9 cellular contexts compared by ENCODE assay signal in genomic region chr2:217142649-217143266, GRCh38.
DNase-seq lines count a peak whose midpoint lies in the region; ATAC-seq and TF ChIP-seq lines count a peak whose summit lies in the region.
"Had no signal": no experiment of that assay in that cellular context is flagged by ENCODE, and none has a peak within 500 bp of the region (broad histone marks: within the 10 kb centered on the region; RNA-seq: fewer than 3 reads in every experiment).

No MANE protein-coding gene starts in this region.

- no peaks in the 10 kb centered on the region for H3K4me1 Mint-ChIP-seq in stimulated activated effector memory CD8-positive, alpha-beta T cell treated with anti-CD3 and anti-CD28 coated beads, Interleukin-12 subunit alpha, Interleukin-12 subunit beta, amount 100 ng/mL, for 72 hours
- H3K4me1 Mint-ChIP-seq: activated naive CD4-positive, alpha-beta T cell treated with anti-CD3 and anti-CD28 coated beads, Interleukin-2, amount 50 U/mL, for 24 hours had no signal

- WGBS in right cardiac atrium: 79% methylated on average over 3 of the region's 3 CpGs

- H3K27ac Mint-ChIP-seq in stimulated activated effector memory CD8-positive, alpha-beta T cell treated with anti-CD3 and anti-CD28 coated beads, Interleukin-12 subunit alpha, Interleukin-12 subunit beta, amount 100 ng/mL, for 72 hours: no peak overlapping the region
- H3K27ac Mint-ChIP-seq: activated naive CD4-positive, alpha-beta T cell treated with anti-CD3 and anti-CD28 coated beads, Interleukin-2, amount 50 U/mL, for 24 hours had no signal

- H3K9me3 ChIP-seq in left ventricle myocardium inferior (replicated peaks): peaks cover 54% of the 10 kb centered on the region
- no peaks in the 10 kb centered on the region for H3K9me3 ChIP-seq in right cardiac atrium (ENCODE audit: control insufficient read depth, low read length)
- H3K9me3 ChIP-seq in tibial artery: peaks cover 4 to 29% (median 5%) of the 10 kb centered on the region in 3 donors

- H3K4me3 Mint-ChIP-seq in stimulated activated effector memory CD8-positive, alpha-beta T cell treated with anti-CD3 and anti-CD28 coated beads, Interleukin-12 subunit alpha, Interleukin-12 subunit beta, amount 100 ng/mL, for 72 hours: no peak overlapping the region
- H3K4me3 Mint-ChIP-seq: activated naive CD4-positive, alpha-beta T cell treated with anti-CD3 and anti-CD28 coated beads, Interleukin-2, amount 50 U/mL, for 24 hours had no signal

- H3K36me3 ChIP-seq in left ventricle myocardium inferior: no peaks in the 10 kb centered on the region
- no peaks in the 10 kb centered on the region for H3K36me3 ChIP-seq in tibial artery

- DNase-seq in left ventricle myocardium inferior (no peak), right cardiac atrium (no peak), NCI-H1694 treated with DMSO at 0.1 percent for 48 hours (lab: John Stamatoyannopoulos, UW) (peak; percentile 13), dermis microvascular lymphatic vessel endothelial cell (ENCODE audit: low read depth in 2 of 2) (peak; percentile 14 to 53), tibial artery (no peak), activated gamma-delta T cell (lab: John Stamatoyannopoulos, UW) (no peak)
- DNase-seq in stimulated activated effector memory CD8-positive, alpha-beta T cell treated with anti-CD3 and anti-CD28 coated beads, Interleukin-12 subunit alpha, Interleukin-12 subunit beta, amount 100 ng/mL, for 72 hours (ENCODE audit: low spot score in 2 of 2): no peak

- H3K27ac ChIP-seq in left ventricle myocardium inferior (replicated peaks) (no peak overlapping the region), right cardiac atrium (ENCODE audit: low read length) (no peak overlapping the region), tibial artery (no peak overlapping the region)

- intact Hi-C loops in left ventricle myocardium inferior (cut with micrococcal nuclease): no loop called here
- intact Hi-C loops in right cardiac atrium (cut with DNase I): no loop called here
- intact Hi-C loops in tibial artery (cut with DNase I; ENCODE audit: low total_unique reads): no loop called here

- H3K9me3 Mint-ChIP-seq in stimulated activated effector memory CD8-positive, alpha-beta T cell treated with anti-CD3 and anti-CD28 coated beads, Interleukin-12 subunit alpha, Interleukin-12 subunit beta, amount 100 ng/mL, for 72 hours: peaks cover 23% of the 10 kb centered on the region

- H3K27me3 ChIP-seq in left ventricle myocardium inferior (ENCODE audit: low read depth) (no peaks in the 10 kb centered on the region), right cardiac atrium (ENCODE audit: control insufficient read depth, insufficient read depth) (no peaks in the 10 kb centered on the region), tibial artery (no peaks in the 10 kb centered on the region)

- H3K4me1 ChIP-seq in left ventricle myocardium inferior (no peaks in the 10 kb centered on the region), right cardiac atrium (ENCODE audit: control insufficient read depth, insufficient read depth, low read length) (no peaks in the 10 kb centered on the region), tibial artery (no peaks in the 10 kb centered on the region)

- peak; percentile 55 for TF ChIP-seq CTCF in left ventricle myocardium inferior (IDR thresholded peaks at IDR 0.05; ENCODE audit: borderline replicate concordance)
- TF ChIP-seq CTCF in tibial artery (IDR thresholded peaks at IDR 0.05): peak; percentile 9 to 20

- no peaks in the 10 kb centered on the region for H3K36me3 Mint-ChIP-seq in stimulated activated effector memory CD8-positive, alpha-beta T cell treated with anti-CD3 and anti-CD28 coated beads, Interleukin-12 subunit alpha, Interleukin-12 subunit beta, amount 100 ng/mL, for 72 hours

- no peak for ATAC-seq in right cardiac atrium
- no peak for ATAC-seq in stimulated activated effector memory CD8-positive, alpha-beta T cell treated with anti-CD3 and anti-CD28 coated beads, Interleukin-12 subunit alpha, Interleukin-12 subunit beta, amount 100 ng/mL, for 72 hours
- ATAC-seq in HG03045 (IDR thresholded peaks at IDR 0.05; ENCODE audit: unreplicated experiment): no peak

- H3K4me3 ChIP-seq in left ventricle myocardium inferior (no peak overlapping the region), right cardiac atrium (ENCODE audit: low read length) (no peak overlapping the region), tibial artery (no peak overlapping the region)

Comparison
In these comparisons a context has a peak if more than half of its experiments do, and no peak if none do; other contexts are left out.
1. DNase-seq: peak in NCI-H1694 treated with DMSO at 0.1 percent for 48 hours (single experiment) and dermis microvascular lymphatic vessel endothelial cell (2 of 2); none in left ventricle myocardium inferior (single experiment), right cardiac atrium (0 of 3), tibial artery (0 of 2), stimulated activated effector memory CD8-positive, alpha-beta T cell treated with anti-CD3 and anti-CD28 coated beads, Interleukin-12 subunit alpha, Interleukin-12 subunit beta, amount 100 ng/mL, for 72 hours (0 of 2) and activated gamma-delta T cell (single experiment).